In genomic region chr10:60262647-60263126, GRCh38 we compare ENCODE assay signal across 20 cellular contexts.
"Had no signal": no experiment of that assay in that cellular context is flagged by ENCODE, and none has a peak within 500 bp of the region (broad histone marks: within the 10 kb centered on the region; RNA-seq: fewer than 3 reads in every experiment).

No MANE protein-coding gene starts in this region.

- DNase-seq: colonic mucosa; cortex of kidney; effector CD4-positive, alpha-beta T cell; effector memory CD4-positive, alpha-beta T cell; esophagus squamous epithelium; foreskin fibroblast; foreskin melanocyte; gastrocnemius medialis; glutamatergic neuron; head of caudate nucleus; heart right ventricle; hippocampal formation; left cardiac atrium; left lung; left ventricle myocardium superior; lower lobe of right lung; mesenchymal stem cell; midbrain; naive thymus-derived CD4-positive, alpha-beta T cell had no signal

- H3K27me3 Mint-ChIP-seq: dendritic cell treated with granulocyte-macrophage colony-stimulating factor and Interleukin-4, amounts not matched to agents 40 ng/mL and 50 ng/mL, for 4 days; naive thymus-derived CD4-positive, alpha-beta T cell had no signal

- H3K4me3 ChIP-seq: colonic mucosa, esophagus squamous epithelium, gastrocnemius medialis, heart right ventricle, left lung, lower lobe of right lung had no signal

- H3K4me1 ChIP-seq: colonic mucosa, esophagus squamous epithelium, gastrocnemius medialis, left lung, lower lobe of right lung had no signal

- H3K9me3 Mint-ChIP-seq: dendritic cell treated with granulocyte-macrophage colony-stimulating factor and Interleukin-4, amounts not matched to agents 40 ng/mL and 50 ng/mL, for 4 days; naive thymus-derived CD4-positive, alpha-beta T cell had no signal

- H3K4me3 Mint-ChIP-seq: dendritic cell treated with granulocyte-macrophage colony-stimulating factor and Interleukin-4, amounts not matched to agents 40 ng/mL and 50 ng/mL, for 4 days; naive thymus-derived CD4-positive, alpha-beta T cell had no signal

- H3K27me3 ChIP-seq: colonic mucosa, esophagus squamous epithelium, gastrocnemius medialis, heart right ventricle, left lung had no signal

- H3K9me3 ChIP-seq: colonic mucosa, esophagus squamous epithelium, gastrocnemius medialis, heart right ventricle, left lung, lower lobe of right lung had no signal

- H3K27ac Mint-ChIP-seq: dendritic cell treated with granulocyte-macrophage colony-stimulating factor and Interleukin-4, amounts not matched to agents 40 ng/mL and 50 ng/mL, for 4 days; naive thymus-derived CD4-positive, alpha-beta T cell had no signal

- H3K27ac ChIP-seq: colonic mucosa, esophagus squamous epithelium, gastrocnemius medialis, heart right ventricle, left lung, lower lobe of right lung had no signal

- H3K36me3 ChIP-seq: colonic mucosa, gastrocnemius medialis had no signal
